Comparison of ENCODE assay signal across 22 cellular contexts in genomic region chr9:2026181-2026580, GRCh38. TPM values are rescaled to one million over a fixed set of nuclear protein-coding genes. Genes with fewer than 3 reads are reported as not detected.
DNase-seq lines count a peak whose midpoint lies in the region; ATAC-seq and TF ChIP-seq lines count a peak whose summit lies in the region.
"Had no signal": no experiment of that assay in that cellular context is flagged by ENCODE, and none has a peak within 500 bp of the region (broad histone marks: within the 10 kb centered on the region; RNA-seq: fewer than 3 reads in every experiment).

No MANE protein-coding gene starts in this region.

- H3K27ac Mint-ChIP-seq in T-helper 17 cell, result peak overlapping the region; percentile 94
- H3K27ac Mint-ChIP-seq in natural killer cell, result peak overlapping the region; percentile 90 to 97
- H3K27ac Mint-ChIP-seq: progenitor cell of endocrine pancreas had no signal

- H3K4me1 Mint-ChIP-seq in T-helper 17 cell (peaks cover 81% of the 10 kb centered on the region), natural killer cell (peaks cover 91 to 97% of the 10 kb centered on the region in 2 donors)

- H3K27me3 ChIP-seq in right atrium auricular region, result no peaks in the 10 kb centered on the region
- no peaks in the 10 kb centered on the region for H3K27me3 ChIP-seq in uterus
- H3K27me3 ChIP-seq: ascending aorta, foreskin keratinocyte, left lung had no signal

- no peaks in the 10 kb centered on the region for H3K27me3 Mint-ChIP-seq in T-helper 17 cell
- no peaks in the 10 kb centered on the region for H3K27me3 Mint-ChIP-seq in natural killer cell (ENCODE audit: low read depth in 2 of 2)
- H3K27me3 Mint-ChIP-seq: progenitor cell of endocrine pancreas; stimulated activated memory B cell treated with anti-CD40 and anti-IgM and Interleukin-4, amounts not matched to agents 10 μg/mL and 1 μg/mL and 100 μg/mL, for 72 hours had no signal

- DNase-seq in right atrium auricular region (ENCODE audit: low spot score) (no peak), cardiac septum (ENCODE audit: low spot score) (no peak), T-helper 17 cell (no peak), natural killer cell (no peak), uterus (no peak), cerebellar cortex (ENCODE audit: low spot score) (no peak), NCI-H146 treated with DMSO at 0.1 percent for 48 hours (lab: John Stamatoyannopoulos, UW; ENCODE audit: unreplicated experiment) (no peak), amygdala (lab: John Stamatoyannopoulos, UW) (no peak)
- DNase-seq: activated CD4-positive, CD25-positive, alpha-beta regulatory T cell treated with anti-CD3 and anti-CD28 coated beads, Interleukin-2, amount 50 U/mL, for 72 hours; activated CD8-positive, alpha-beta memory T cell treated with anti-CD3 and anti-CD28 coated beads, Interleukin-2, amount 50 U/mL, for 48 hours; activated naive CD4-positive, alpha-beta T cell; Calu3; foreskin keratinocyte; GF-D8; left lung; NCI-H2029; NCI-H510A; SHP77; stimulated activated CD4-positive, alpha-beta T cell treated with anti-CD3 and anti-CD28 coated beads, Interleukin-12 subunit alpha, Interleukin-12 subunit beta, amount 100 ng/mL, for 4 hours had no signal

- H3K4me3 Mint-ChIP-seq in T-helper 17 cell (no peak overlapping the region), natural killer cell (peak overlapping the region; percentile 9)
- H3K4me3 Mint-ChIP-seq: stimulated activated memory B cell treated with anti-CD40 and anti-IgM and Interleukin-4, amounts not matched to agents 10 μg/mL and 1 μg/mL and 100 μg/mL, for 72 hours had no signal

- intact Hi-C loops in cardiac septum (cut with DNase I), result no loop called here
- intact Hi-C loops in natural killer cell (cut with micrococcal nuclease), result no loop called here
- intact Hi-C loops in uterus (cut with DNase I; ENCODE audit: low total_unique reads), result no loop called here

- H3K9me3 ChIP-seq in right atrium auricular region (no peaks in the 10 kb centered on the region), T-helper 17 cell (ENCODE audit: control insufficient read depth, low read length, poor library complexity, severe bottlenecking) (no peaks in the 10 kb centered on the region), uterus (no peaks in the 10 kb centered on the region)
- H3K9me3 ChIP-seq: ascending aorta, left lung had no signal

- H3K36me3 ChIP-seq in right atrium auricular region, result peaks cover 9% of the 10 kb centered on the region
- no peaks in the 10 kb centered on the region for H3K36me3 ChIP-seq in uterus
- H3K36me3 ChIP-seq: ascending aorta, left lung had no signal

- H3K9me3 Mint-ChIP-seq in natural killer cell, result no peaks in the 10 kb centered on the region
- H3K9me3 Mint-ChIP-seq: stimulated activated memory B cell treated with anti-CD40 and anti-IgM and Interleukin-4, amounts not matched to agents 10 μg/mL and 1 μg/mL and 100 μg/mL, for 72 hours had no signal

- TF ChIP-seq POLR2A in uterus (IDR thresholded peaks at IDR 0.05), result no peak

- H3K36me3 Mint-ChIP-seq in T-helper 17 cell (ENCODE audit: low read depth) (peaks cover 9% of the 10 kb centered on the region), natural killer cell (peaks cover 5% of the 10 kb centered on the region)

- H3K27ac ChIP-seq in right atrium auricular region (peak overlapping the region; percentile 77 to 80), uterus (peak overlapping the region; percentile 1 to 58)
- H3K27ac ChIP-seq: foreskin keratinocyte had no signal

- TF ChIP-seq CTCF in right atrium auricular region (IDR thresholded peaks at IDR 0.05) (no peak), natural killer cell (IDR thresholded peaks at IDR 0.05) (no peak), uterus (IDR thresholded peaks at IDR 0.05) (no peak)

- ATAC-seq in T-helper 17 cell (no peak), natural killer cell (no peak)
- ATAC-seq: foreskin keratinocyte; stimulated activated memory B cell treated with anti-CD40 and anti-IgM and Interleukin-4, amounts not matched to agents 10 μg/mL and 1 μg/mL and 100 μg/mL, for 72 hours had no signal

- H3K4me3 ChIP-seq in right atrium auricular region (no peak overlapping the region), uterus (no peak overlapping the region)
- H3K4me3 ChIP-seq: ascending aorta, left lung had no signal

- peaks cover 0 to 91% of the 10 kb centered on the region in 2 donors for H3K4me1 ChIP-seq in right atrium auricular region
- H3K4me1 ChIP-seq in uterus, result peaks cover 14 to 41% of the 10 kb centered on the region in 2 donors
- H3K4me1 ChIP-seq: foreskin keratinocyte had no signal

RNA-seq across cellular contexts. Expression of gene SMARCA2, which starts 11.0 kb away (rescaled TPM):
- total RNA-seq in right atrium auricular region, result 100 to 1,000 TPM in 1 of 2 donors, 10 to 100 TPM in 1; 63.8 to 109 TPM
- 105 TPM for total RNA-seq in cardiac septum
- 100 to 1,000 TPM; 244 to 296 TPM for total RNA-seq in T-helper 17 cell
- total RNA-seq in natural killer cell, result 100 to 1,000 TPM; 303 to 324 (median 308) TPM
- 100 to 1,000 TPM in 3 of 4 donors, 10 to 100 TPM in 1; 51.7 to 251 (median 214) TPM for total RNA-seq in uterus
